In the genomic region with DNA sequence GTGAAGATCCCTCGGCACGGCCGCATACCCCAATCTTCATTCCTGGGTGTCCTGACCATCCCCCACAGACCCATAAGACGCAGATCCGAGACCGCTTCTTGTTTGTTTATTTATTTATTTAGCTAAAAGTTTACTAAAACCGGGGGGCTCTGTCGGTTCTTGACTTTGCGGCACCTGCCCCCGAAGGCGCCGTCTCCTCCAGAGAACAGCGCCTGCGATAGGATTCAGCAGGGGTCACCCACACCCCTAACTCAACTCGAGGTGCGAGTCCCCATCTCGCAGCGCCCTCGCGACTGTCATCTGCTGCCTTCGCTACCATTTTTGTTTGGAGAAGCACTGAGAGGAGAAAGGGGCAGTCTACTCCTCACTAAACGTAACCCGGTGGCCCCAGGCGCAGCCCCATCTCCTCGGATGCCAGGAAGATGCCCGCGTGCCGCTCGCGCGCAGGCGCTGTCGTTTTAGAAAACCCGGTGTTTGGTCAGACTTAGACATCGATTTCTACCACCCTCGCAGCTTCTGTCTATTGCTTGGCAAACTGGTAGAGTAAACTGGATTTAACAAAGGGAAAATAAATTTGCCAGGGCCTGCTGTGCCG, we compare ENCODE assay signal across 8 cellular contexts. TPM values are rescaled to one million over a fixed set of nuclear protein-coding genes. Genes with fewer than 3 reads are reported as not detected.
A peak's percentile ranks its signal among the peaks of the same experiment; 100 is the strongest.
DNase-seq lines count a peak whose midpoint lies in the region; ATAC-seq, FAIRE-seq and TF ChIP-seq lines count a peak whose summit lies in the region.

No MANE protein-coding gene starts in this region.

- H3K79me2 ChIP-seq in osteoblast (ENCODE audit: insufficient read depth, low read length), result no peaks in the 10 kb centered on the region

- H3K27ac ChIP-seq in osteoblast (ENCODE audit: low read depth, low read length) (no peak overlapping the region), SJCRH30 (no peak overlapping the region)

- H4K20me1 ChIP-seq in osteoblast (ENCODE audit: insufficient read depth, low read length), result no peaks in the 10 kb centered on the region

- H3K36me3 ChIP-seq in osteoblast (ENCODE audit: insufficient read depth, low read length), result no peaks in the 10 kb centered on the region
- H3K36me3 ChIP-seq in SJCRH30, result no peaks in the 10 kb centered on the region

- ATAC-seq in HG02678 (IDR thresholded peaks at IDR 0.05; ENCODE audit: unreplicated experiment), result peak; percentile 22
- no peak for ATAC-seq in GM18867 (IDR thresholded peaks at IDR 0.05; ENCODE audit: unreplicated experiment)

- peak overlapping the region; percentile 64 for H3K4me3 ChIP-seq in osteoblast (ENCODE audit: insufficient read depth, low read length)
- no peak overlapping the region for H3K4me3 ChIP-seq in SJCRH30

- peak overlapping the region; percentile 67 for H2AFZ ChIP-seq in osteoblast (ENCODE audit: low read length)

- DNase-seq in GM12891 (ENCODE audit: insufficient read length, low spot score) (no peak), T-helper 1 cell (peak in 3 of 5 donors; percentile 3 to 10 (median 4)), osteoblast (ENCODE audit: insufficient read length, low spot score, missing footprints) (no peak), SJCRH30 (no peak), NCI-H187 treated with DMSO at 0.1 percent for 48 hours (lab: John Stamatoyannopoulos, UW) (no peak)
- DNase-seq in effector CD8-positive, alpha-beta T cell (lab: John Stamatoyannopoulos, UW), result peak; percentile 0

- H3K4me1 ChIP-seq in osteoblast (ENCODE audit: insufficient read depth, low read length), result no peaks in the 10 kb centered on the region
- H3K4me1 ChIP-seq in SJCRH30, result no peaks in the 10 kb centered on the region

- peak overlapping the region; percentile 85 for H3K4me2 ChIP-seq in osteoblast (ENCODE audit: insufficient read depth, low read length)

- no peaks in the 10 kb centered on the region for H3K9me3 ChIP-seq in osteoblast (ENCODE audit: low read depth, low read length)
- H3K9me3 ChIP-seq in SJCRH30 (replicated peaks), result no peaks in the 10 kb centered on the region

- FAIRE-seq in GM12891 (lab: Jason Lieb, UNC), result peak; percentile 26

- no peak for TF ChIP-seq CTCF in osteoblast (IDR thresholded peaks at IDR 0.05; ENCODE audit: extremely low read depth, low read depth, low read length)

- H3K27me3 ChIP-seq in osteoblast (ENCODE audit: insufficient read depth, low read length) (peaks cover 20% of the 10 kb centered on the region), SJCRH30 (no peaks in the 10 kb centered on the region)

- TF ChIP-seq POLR2A in GM12891 (IDR thresholded peaks at IDR 0.05; ENCODE audit: low read depth, low read length), result no peak

TF ChIP-seq in GM12891, 5 proteins besides CTCF, POLR2A, EP300 and RAD21:
- no peak for TF ChIP-seq PAX5 (IDR thresholded peaks at IDR 0.05; ENCODE audit: insufficient read depth, low read length, severe bottlenecking)
- no peak for TF ChIP-seq POLR2AphosphoS5 (IDR thresholded peaks at IDR 0.05; ENCODE audit: low read depth, low read length)
- TF ChIP-seq TAF1 (IDR thresholded peaks at IDR 0.05; ENCODE audit: low read depth, low read length), result no peak
- no peak for TF ChIP-seq POU2F2 (IDR thresholded peaks at IDR 0.05; ENCODE audit: low read depth, low read length)
- TF ChIP-seq SPI1 (IDR thresholded peaks at IDR 0.05; ENCODE audit: low read depth, low read length), result no peak

RNA-seq across cellular contexts. Expression of a gene that starts 18.9 kb away (rescaled TPM):
- polyA plus RNA-seq in GM12891 (2012; ENCODE audit: low read depth, missing spikeins), result not detected
- total RNA-seq in osteoblast, result not detected in 2 replicates
- total RNA-seq in SJCRH30 (2014; rRNA removed; shearing (Covaris generic)), result not detected in 2 replicates

Comparison
In these comparisons a context has a peak if more than half of its experiments do, and no peak if none do; other contexts are left out.
1. DNase-seq: peak in T-helper 1 cell (3 of 5) and effector CD8-positive, alpha-beta T cell (single experiment); none in GM12891 (single experiment), osteoblast (single experiment), SJCRH30 (0 of 2) and NCI-H187 treated with DMSO at 0.1 percent for 48 hours (single experiment).